8 cellular contexts compared by ENCODE assay signal in the genomic region with DNA sequence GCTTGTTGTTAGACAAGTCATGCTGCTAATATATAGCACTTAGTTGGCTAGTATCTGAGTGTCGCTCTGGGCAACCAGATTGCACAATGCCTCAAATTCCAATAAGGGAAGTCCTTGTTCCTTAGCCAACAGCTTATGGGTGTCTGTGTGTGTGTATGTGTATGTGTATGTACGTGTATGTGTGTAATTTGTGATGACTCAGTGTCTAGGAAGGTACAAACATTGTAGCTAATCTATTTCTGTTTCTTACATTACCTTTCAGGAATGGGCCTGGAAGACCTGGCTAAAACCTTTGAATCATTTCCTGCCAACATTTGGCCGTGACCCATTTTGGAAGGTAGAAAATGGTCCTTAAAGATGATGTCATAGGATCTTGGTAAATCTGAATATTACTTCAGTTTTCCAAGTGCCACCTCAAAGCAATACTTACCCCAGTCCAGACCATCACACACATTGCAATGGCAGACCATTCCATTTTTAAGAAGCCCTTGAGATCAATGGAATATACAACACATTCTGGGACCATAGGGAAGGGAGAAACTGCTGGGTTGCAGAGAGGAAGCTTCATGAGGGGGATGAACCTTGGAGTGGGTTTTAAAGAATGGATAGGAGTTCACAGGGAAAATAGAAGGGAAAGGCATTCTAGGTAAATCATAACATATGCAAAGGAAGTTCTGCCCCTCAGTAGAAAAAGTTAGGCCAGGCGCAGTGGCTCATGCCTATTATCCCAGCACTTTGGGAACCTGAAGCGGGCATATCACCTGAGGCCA. TPM values are rescaled to one million over a fixed set of nuclear protein-coding genes. Genes with fewer than 3 reads are reported as not detected.
DNase-seq lines count a peak whose midpoint lies in the region; ATAC-seq, FAIRE-seq and TF ChIP-seq lines count a peak whose summit lies in the region.

No MANE protein-coding gene starts in this region.

- no peaks in the 10 kb centered on the region for H3K79me2 ChIP-seq in K562 (ENCODE audit: control insufficient read depth, insufficient read depth, low read length)

- TF ChIP-seq CTCF in A673 (conservative IDR thresholded peaks at IDR 0.05; ENCODE audit: low read depth, low read length) (no peak), K562 (IDR thresholded peaks at IDR 0.05 in 2 of 3, conservative IDR thresholded peaks at IDR 0.05 in 1 of 3; ENCODE audit: insufficient read depth in 2 of 3, low read depth in 1 of 3, low read length in 3 of 3) (no peak), tibial artery (IDR thresholded peaks at IDR 0.05) (no peak)

- intact Hi-C loops in A673 (cut with micrococcal nuclease; ENCODE audit: unreplicated experiment) (no loop called here), K562 (cut with micrococcal nuclease) (no loop called here), tibial artery (cut with DNase I; ENCODE audit: low total_unique reads) (no loop called here)

- no peak for FAIRE-seq in K562 (lab: Jason Lieb, UNC)

- no peak for TF ChIP-seq POLR2A in K562 (conservative IDR thresholded peaks at IDR 0.05)

- H3K27me3 ChIP-seq in A673 (replicated peaks; ENCODE audit: insufficient read depth, low read depth, low read length, poor library complexity) (no peaks in the 10 kb centered on the region), K562 (ENCODE audit: control insufficient read depth in 2 of 2, insufficient read depth in 2 of 2, low read length in 2 of 2) (peaks cover 13 to 37% of the 10 kb centered on the region in 2 experiments), layer of hippocampus (ENCODE audit: control insufficient read depth, insufficient read depth, low read length) (no peaks in the 10 kb centered on the region), tibial artery (no peaks in the 10 kb centered on the region)

- H3K9ac ChIP-seq in K562 (ENCODE audit: insufficient read depth in 1 of 2, low read depth in 2 of 2, low read length in 2 of 2), result no peak overlapping the region

- H4K20me1 ChIP-seq in K562 (replicated peaks; ENCODE audit: control insufficient read depth, insufficient read depth, low read length), result no peaks in the 10 kb centered on the region

- H3K9me3 ChIP-seq in A673 (ENCODE audit: low read depth, low read length, poor library complexity, severe bottlenecking) (no peaks in the 10 kb centered on the region), K562 (replicated peaks; ENCODE audit: control insufficient read depth, insufficient read depth, low read depth, low read length) (no peaks in the 10 kb centered on the region), tibial artery (no peaks in the 10 kb centered on the region)

- H3K4me1 ChIP-seq in A673 (ENCODE audit: insufficient read depth, low read length, poor library complexity, severe bottlenecking) (peaks cover 69% of the 10 kb centered on the region), K562 (replicated peaks in 1 of 2; ENCODE audit: control insufficient read depth in 2 of 2, insufficient read depth in 2 of 2, low read length in 2 of 2) (no peaks in the 10 kb centered on the region), tibial artery (peaks cover 0 to 98% (median 64%) of the 10 kb centered on the region in 4 donors)

- in situ Hi-C loops in K562 (cut with MboI), result no loop called here

- POLR2A ChIA-PET in A673 (lab: Charles Lee; ENCODE audit: low non-redundant PET), result interaction anchor here (1.0 kb wide), 1 partner anchor 26 kb away, joined by 4 read pairs; the partner anchor contains the start of gene NEDD9
- POLR2A ChIA-PET in K562 (lab: Yijun Ruan, JAX), result interaction anchor here (1.0 kb wide), 1 partner anchor 8 kb away, joined by 3 read pairs; no protein-coding TSS in a partner anchor

- BruUV-seq in A673 (replicated peaks; lab: Mats Ljungman, UMichigan) (no TSS peak), K562 (replicated peaks; lab: Mats Ljungman, UMichigan) (no TSS peak)

- no peak for TF ChIP-seq RAD21 in K562 (CRISPR knock-in tag; conservative IDR thresholded peaks at IDR 0.05 in 1 of 2, IDR thresholded peaks at IDR 0.05 in 1 of 2)

- no peak overlapping the region for H3K27ac ChIP-seq in A673 (ENCODE audit: low read depth, low read length, poor library complexity, severe bottlenecking)
- H3K27ac ChIP-seq in K562 (ENCODE audit: extremely low read depth, low read depth, low read length), result no peak overlapping the region
- H3K27ac ChIP-seq in layer of hippocampus (ENCODE audit: low read depth, low read length), result peak overlapping the region; percentile 2
- H3K27ac ChIP-seq in tibial artery, result peak overlapping the region; percentile 43 to 80

- peak; percentile 71 for DNase-seq in A673 (ENCODE audit: low spot score)
- peak; percentile 23 for DNase-seq in HuH-7 (ENCODE audit: low spot score)
- no peak for DNase-seq in K562 (ENCODE audit: extremely low read depth in 1 of 4, low spot score in 3 of 4)
- peak in 1 of 2 donors; percentile 83 for DNase-seq in tibial artery
- DNase-seq in NCI-H1092 (lab: John Stamatoyannopoulos, UW), result no peak
- no peak for DNase-seq in UCSD-AML1 (lab: John Stamatoyannopoulos, UW; ENCODE audit: unreplicated experiment)
- no peak for DNase-seq in activated CD8-positive, alpha-beta memory T cell treated with anti-CD3 and anti-CD28 coated beads for 24 hours

- no peaks in the 10 kb centered on the region for H3K9me1 ChIP-seq in K562 (ENCODE audit: control insufficient read depth, insufficient read depth, low read length)

- 1% methylated on average over 5 of the region's 5 CpGs for WGBS in K562 (ENCODE audit: insufficient coverage, low coverage, missing lambda C conversion rate)

- ATAC-seq in K562, result no peak

- H3K4me2 ChIP-seq in K562 (ENCODE audit: insufficient read depth, low read length), result no peak overlapping the region

- CTCF ChIA-PET in A673 (lab: Charles Lee) (no interaction called here), K562 (lab: Yijun Ruan, JAX; ENCODE audit: low intra/inter-chr PET ratio) (no interaction called here)

- H3K36me3 ChIP-seq in A673 (ENCODE audit: insufficient read depth, low read length, poor library complexity, severe bottlenecking), result no peaks in the 10 kb centered on the region
- no peaks in the 10 kb centered on the region for H3K36me3 ChIP-seq in K562 (ENCODE audit: control insufficient read depth, insufficient read depth, low read length)
- H3K36me3 ChIP-seq in tibial artery, result peaks cover 0 to 8% (median 0%) of the 10 kb centered on the region in 3 donors

- H2AFZ ChIP-seq in K562 (ENCODE audit: low read depth, low read length), result no peak overlapping the region

- no peak overlapping the region for H3K4me3 ChIP-seq in A673 (ENCODE audit: low read depth, low read length, poor library complexity, severe bottlenecking)
- no peak overlapping the region for H3K4me3 ChIP-seq in K562
- no peak overlapping the region for H3K4me3 ChIP-seq in tibial artery

- no peak for TF ChIP-seq EP300 in K562 (IDR thresholded peaks at IDR 0.05; ENCODE audit: low read length)

TF ChIP-seq in K562, 482 proteins besides CTCF, POLR2A, EP300 and RAD21:
- TF ChIP-seq C11orf30 (IDR thresholded peaks at IDR 0.05; ENCODE audit: low read depth) (0 out of 2 replicates have a peak, but pooled peaks have one; percentile 6), ZNF75A (CRISPR knock-in tag; IDR thresholded peaks at IDR 0.05) (no peak), CEBPG (CRISPR knock-in tag; IDR thresholded peaks at IDR 0.05) (no peak), CEBPG (tag; conservative IDR thresholded peaks at IDR 0.05 in 1 of 2, IDR thresholded peaks at IDR 0.05 in 1 of 2) (peak; percentile 38 to 64; a peak in 2 of 4 replicates), RBM14 (IDR thresholded peaks at IDR 0.05; ENCODE audit: borderline replicate concordance, insufficient read depth, low read depth, low read length) (no peak), ZNF24 (IDR thresholded peaks at IDR 0.05) (no peak), GTF2E2 (tag; IDR thresholded peaks at IDR 0.05) (no peak), JUN (IDR thresholded peaks at IDR 0.05; ENCODE audit: borderline replicate concordance, low read depth, low read length) (no peak), JUN (CRISPR knock-in tag; IDR thresholded peaks at IDR 0.05; ENCODE audit: borderline replicate concordance) (no peak), KAT2B (IDR thresholded peaks at IDR 0.05; ENCODE audit: low read depth, low read length) (no peak), CEBPB (tag; IDR thresholded peaks at IDR 0.05) (peak; percentile 65; the same call in 1 of the 2 replicates), ZNF239 (CRISPR knock-in tag; IDR thresholded peaks at IDR 0.05) (no peak)
- TF ChIP-seq, protein P1, sequence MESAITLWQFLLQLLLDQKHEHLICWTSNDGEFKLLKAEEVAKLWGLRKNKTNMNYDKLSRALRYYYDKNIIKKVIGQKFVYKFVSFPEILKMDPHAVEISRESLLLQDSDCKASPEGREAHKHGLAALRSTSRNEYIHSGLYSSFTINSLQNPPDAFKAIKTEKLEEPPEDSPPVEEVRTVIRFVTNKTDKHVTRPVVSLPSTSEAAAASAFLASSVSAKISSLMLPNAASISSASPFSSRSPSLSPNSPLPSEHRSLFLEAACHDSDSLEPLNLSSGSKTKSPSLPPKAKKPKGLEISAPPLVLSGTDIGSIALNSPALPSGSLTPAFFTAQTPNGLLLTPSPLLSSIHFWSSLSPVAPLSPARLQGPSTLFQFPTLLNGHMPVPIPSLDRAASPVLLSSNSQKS (CRISPR knock-in tag; IDR thresholded peaks at IDR 0.05), result no peak
TF ChIP-seq in K562: peak in this region for 3.

RNA-seq across cellular contexts. Expression of gene NEDD9, which starts 25.1 kb away (rescaled TPM):
- total RNA-seq in A673 (2021) (5.6 and 6.6 TPM in 2 replicates), K562 (2014; rRNA removed) (not detected in 2 replicates), K562 (2014; rRNA removed; fragmentation: Illumina TruSeq; extraction: Trizol) (0.04 TPM in 1 of 2 replicates, not detected in the other), K562 (2015; rRNA removed; fragmentation: Illumina TruSeq; extraction: Trizol) (0.19 TPM in 1 of 2 replicates, not detected in the other), K562 (2021) (0.18 and 0.31 TPM in 2 replicates)
- total RNA-seq in K562 (2011; cell fraction: chromatin; rRNA removed; ENCODE audit: low replicate concordance), result not detected in 2 replicates
- total RNA-seq in K562 (2011; cell fraction: nucleolus; rRNA removed), result not detected in 2 replicates
- total RNA-seq in K562 (2011; cell fraction: nucleoplasm; rRNA removed), result not detected in 2 replicates
- polyA plus RNA-seq in K562 (2011; rRNA removed) (0.05 and 0.15 TPM in 2 replicates), K562 (2014; fragmentation: Illumina TruSeq; extraction: Trizol) (not detected in 2 replicates), K562 (2014; fragmentation: Nextera tagmentation; extraction: Ambion mirVana) (not detected), K562 (2014; rRNA removed) (not detected in 2 replicates)
- 0.01 TPM in 1 of 2 replicates, not detected in the other for polyA plus RNA-seq in K562 (2011; cell fraction: cytosol; rRNA removed)
- not detected in 2 replicates for polyA plus RNA-seq in K562 (2011; cell fraction: nucleus; rRNA removed)
- 0.17 and 1.1 TPM in 2 replicates for polyA plus RNA-seq in K562 (2012)
- polyA minus RNA-seq in K562 (2011; rRNA and poly(A)+ RNA removed), result 0.21 TPM in 1 of 2 replicates, not detected in the other
- 1.2 TPM in 1 of 2 replicates, not detected in the other for polyA minus RNA-seq in K562 (2011; cell fraction: cytosol; rRNA and poly(A)+ RNA removed)
- polyA minus RNA-seq in K562 (2011; cell fraction: nucleus; rRNA and poly(A)+ RNA removed), result not detected in 2 replicates

Comparison
In these comparisons a context has a peak if more than half of its experiments do, and no peak if none do; other contexts are left out.
1. DNase-seq: peak in A673 (single experiment) and HuH-7 (single experiment); none in K562 (0 of 4), NCI-H1092 (single experiment), UCSD-AML1 (single experiment) and activated CD8-positive, alpha-beta memory T cell treated with anti-CD3 and anti-CD28 coated beads for 24 hours (single experiment).
2. H3K27ac ChIP-seq: peak in layer of hippocampus (single experiment) and tibial artery (2 of 2); none in A673 (single experiment) and K562 (single experiment).